In the genomic region with DNA sequence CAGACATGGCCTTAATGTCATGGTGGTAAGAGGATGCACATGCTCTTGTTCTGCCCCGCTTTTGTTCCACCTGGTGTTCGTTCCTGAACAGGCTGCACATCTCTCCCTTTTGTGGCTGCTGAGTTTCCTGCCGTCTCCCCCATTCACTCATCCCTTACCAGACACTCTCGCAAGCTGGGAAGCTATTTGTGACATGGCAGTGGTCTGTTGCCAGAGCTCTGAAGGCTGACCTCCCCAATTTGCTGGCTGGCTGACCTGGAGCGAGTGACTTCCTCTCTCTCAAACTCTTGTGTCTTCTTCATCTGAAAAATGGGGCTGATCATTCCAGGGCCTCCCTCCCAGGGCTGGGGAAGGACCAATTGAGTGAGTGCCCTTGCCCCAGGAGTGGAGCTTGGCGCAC, we compare ENCODE assay signal across 19 cellular contexts. TPM values are rescaled to one million over a fixed set of nuclear protein-coding genes. Genes with fewer than 3 reads are reported as not detected.
DNase-seq lines count a peak whose midpoint lies in the region; ATAC-seq and TF ChIP-seq lines count a peak whose summit lies in the region.
"Had no signal": no experiment of that assay in that cellular context is flagged by ENCODE, and none has a peak within 500 bp of the region (broad histone marks: within the 10 kb centered on the region; RNA-seq: fewer than 3 reads in every experiment).

No MANE protein-coding gene starts in this region.

- no peak for DNase-seq in activated T-cell treated with anti-CD3 and anti-CD28 coated beads, Interleukin-2, amount 50 U/mL, for 24 hours
- no peak for DNase-seq in activated T-cell treated with anti-CD3 and anti-CD28 coated beads, Interleukin-2, amount 50 U/mL, for 72 hours
- DNase-seq in KBM-7 (peak; percentile 55), dorsolateral prefrontal cortex (peak in 5 of 10 donors; percentile 1 to 43 (median 35)), sigmoid colon (peak; percentile 39), hepatic stellate cell (ENCODE audit: low spot score) (no peak)
- DNase-seq: activated CD4-positive, alpha-beta T cell treated with anti-CD3 and anti-CD28 coated beads for 48 hours; activated T-cell treated with anti-CD3 and anti-CD28 coated beads, Interleukin-2, amount 50 U/mL, for 48 hours; dermis blood vessel endothelial cell; NCI-H2081 treated with DMSO at 0.1 percent for 48 hours; NCI-H510A treated with DMSO at 0.1 percent for 48 hours; SHP77 treated with DMSO at 0.1 percent for 48 hours; T1000 had no signal

- peaks cover 76% of the 10 kb centered on the region for H3K36me3 Mint-ChIP-seq in activated T-cell treated with anti-CD3 and anti-CD28 coated beads, Interleukin-2, amount 50 U/mL, for 24 hours (ENCODE audit: low read depth)
- H3K36me3 Mint-ChIP-seq in activated T-cell treated with anti-CD3 and anti-CD28 coated beads, Interleukin-2, amount 50 U/mL, for 72 hours (ENCODE audit: insufficient read depth in 2 of 2), result peaks cover 3 to 12% of the 10 kb centered on the region in 2 donors
- H3K36me3 Mint-ChIP-seq: memory B cell; natural killer cell treated with Interleukin-12 subunit alpha and Interleukin-12 subunit beta and Interleukin-15 and Interleukin-18, amount 100 ng/mL, for 72 hours had no signal

- H3K27me3 ChIP-seq in dorsolateral prefrontal cortex (no peaks in the 10 kb centered on the region), sigmoid colon (no peaks in the 10 kb centered on the region)

- H3K9me3 ChIP-seq in sigmoid colon, result no peaks in the 10 kb centered on the region

- H3K4me1 ChIP-seq in sigmoid colon, result peaks cover 0 to 10% (median 0%) of the 10 kb centered on the region in 4 donors

- TF ChIP-seq POLR2A in sigmoid colon (IDR thresholded peaks at IDR 0.05), result no peak

- in situ Hi-C loops in KBM-7 (cut with MboI; ENCODE audit: low pct_unique_long_range_greater_than_20kb, low sequenced_read_pairs), result no loop called here

- no peak overlapping the region for H3K4me3 Mint-ChIP-seq in activated T-cell treated with anti-CD3 and anti-CD28 coated beads, Interleukin-2, amount 50 U/mL, for 24 hours
- no peak overlapping the region for H3K4me3 Mint-ChIP-seq in activated T-cell treated with anti-CD3 and anti-CD28 coated beads, Interleukin-2, amount 50 U/mL, for 72 hours
- H3K4me3 Mint-ChIP-seq: memory B cell; natural killer cell treated with Interleukin-12 subunit alpha and Interleukin-12 subunit beta and Interleukin-15 and Interleukin-18, amount 100 ng/mL, for 72 hours had no signal

- H3K27me3 Mint-ChIP-seq in activated T-cell treated with anti-CD3 and anti-CD28 coated beads, Interleukin-2, amount 50 U/mL, for 24 hours, result no peaks in the 10 kb centered on the region
- H3K27me3 Mint-ChIP-seq in activated T-cell treated with anti-CD3 and anti-CD28 coated beads, Interleukin-2, amount 50 U/mL, for 72 hours (ENCODE audit: low read depth), result no peaks in the 10 kb centered on the region

- H3K9me3 Mint-ChIP-seq in activated T-cell treated with anti-CD3 and anti-CD28 coated beads, Interleukin-2, amount 50 U/mL, for 24 hours, result no peaks in the 10 kb centered on the region
- no peaks in the 10 kb centered on the region for H3K9me3 Mint-ChIP-seq in activated T-cell treated with anti-CD3 and anti-CD28 coated beads, Interleukin-2, amount 50 U/mL, for 72 hours
- H3K9me3 Mint-ChIP-seq: memory B cell; natural killer cell treated with Interleukin-12 subunit alpha and Interleukin-12 subunit beta and Interleukin-15 and Interleukin-18, amount 100 ng/mL, for 72 hours had no signal

- intact Hi-C loops in dorsolateral prefrontal cortex (cut with DNase I), result no loop called here
- intact Hi-C loops in sigmoid colon (cut with DNase I), result no loop called here

- 61 to 82% methylated on average over 6 of the region's 6 CpGs for WGBS in sigmoid colon, 2 donors

- no peak for ATAC-seq in activated T-cell treated with anti-CD3 and anti-CD28 coated beads, Interleukin-2, amount 50 U/mL, for 72 hours (replicated peaks in 1 of 2)
- ATAC-seq in HG02588 (IDR thresholded peaks at IDR 0.05; ENCODE audit: unreplicated experiment) (no peak), HG03159 (IDR thresholded peaks at IDR 0.05; ENCODE audit: unreplicated experiment) (no peak)
- ATAC-seq: HCT116 had no signal

- no peaks in the 10 kb centered on the region for H3K36me3 ChIP-seq in sigmoid colon

- TF ChIP-seq CTCF in dorsolateral prefrontal cortex (IDR thresholded peaks at IDR 0.05 in 54 of 56, conservative IDR thresholded peaks at IDR 0.05 in 2 of 56; ENCODE audit: low read depth in 1 of 56, partially characterized antibody in 56 of 56) (no peak), sigmoid colon (IDR thresholded peaks at IDR 0.05) (no peak)

- H3K4me3 ChIP-seq in dorsolateral prefrontal cortex (no peak overlapping the region), sigmoid colon (no peak overlapping the region)

- H3K4me1 Mint-ChIP-seq in activated T-cell treated with anti-CD3 and anti-CD28 coated beads, Interleukin-2, amount 50 U/mL, for 24 hours (ENCODE audit: low read depth), result peaks cover 57% of the 10 kb centered on the region
- H3K4me1 Mint-ChIP-seq in activated T-cell treated with anti-CD3 and anti-CD28 coated beads, Interleukin-2, amount 50 U/mL, for 72 hours (ENCODE audit: low read depth), result peaks cover 62% of the 10 kb centered on the region
- H3K4me1 Mint-ChIP-seq: memory B cell had no signal

- no peak for TF ChIP-seq EP300 in sigmoid colon (IDR thresholded peaks at IDR 0.05)

- H3K27ac Mint-ChIP-seq in activated T-cell treated with anti-CD3 and anti-CD28 coated beads, Interleukin-2, amount 50 U/mL, for 24 hours, result peak overlapping the region; percentile 83
- H3K27ac Mint-ChIP-seq in activated T-cell treated with anti-CD3 and anti-CD28 coated beads, Interleukin-2, amount 50 U/mL, for 72 hours, result no peak overlapping the region
- H3K27ac Mint-ChIP-seq: memory B cell; natural killer cell treated with Interleukin-12 subunit alpha and Interleukin-12 subunit beta and Interleukin-15 and Interleukin-18, amount 100 ng/mL, for 72 hours had no signal

- H3K27ac ChIP-seq in dorsolateral prefrontal cortex (peak overlapping the region in 46 of 59 donors; percentile 9 to 86 (median 60)), sigmoid colon (peak overlapping the region in 2 of 4 donors; percentile 9 to 18)

RNA-seq across cellular contexts. Expression of a gene that starts 35.9 kb away (rescaled TPM):
- 10 to 100 TPM; 18.4 to 22.8 TPM for total RNA-seq in activated T-cell treated with anti-CD3 and anti-CD28 coated beads, Interleukin-2, amount 50 U/mL, for 72 hours
- total RNA-seq in dorsolateral prefrontal cortex (10 to 100 TPM in 119 of 120 experiments, 1 to 10 TPM in 1; 8.7 to 45.7 (median 25.9) TPM), sigmoid colon (1 to 10 TPM; 1.1 to 3.8 (median 2.0) TPM)
- 1 to 10 TPM in 1 of 3 donors, under 1 TPM in 2; under 0.01 to 3.6 (median 0.23) TPM for polyA plus RNA-seq in sigmoid colon
- total RNA-seq: dermis blood vessel endothelial cell had no signal
- polyA plus RNA-seq: AG04450 had no signal

Comparison
In these comparisons a context has a peak if more than half of its experiments do, and no peak if none do; other contexts are left out.
1. DNase-seq: peak in KBM-7 (single experiment) and sigmoid colon (single experiment); none in activated T-cell treated with anti-CD3 and anti-CD28 coated beads, Interleukin-2, amount 50 U/mL, for 24 hours (single experiment), activated T-cell treated with anti-CD3 and anti-CD28 coated beads, Interleukin-2, amount 50 U/mL, for 72 hours (0 of 2) and hepatic stellate cell (single experiment).